In genomic region chr6:105879902-105880547, GRCh38 we compare ENCODE assay signal across 8 cellular contexts.
DNase-seq lines count a peak whose midpoint lies in the region; ATAC-seq and TF ChIP-seq lines count a peak whose summit lies in the region.

No MANE protein-coding gene starts in this region.

- H3K4me1 Mint-ChIP-seq in CD8-positive, alpha-beta memory T cell: peaks cover 8 to 9% (median 8%) of the 10 kb centered on the region in 3 donors
- peaks cover 9% of the 10 kb centered on the region for H3K4me1 Mint-ChIP-seq in activated CD8-positive, alpha-beta T cell treated with anti-CD3 and anti-CD28 coated beads for 36 hours (ENCODE audit: low read depth)
- H3K4me1 Mint-ChIP-seq in natural killer cell treated with Interleukin-12 subunit alpha and Interleukin-12 subunit beta and Interleukin-15 and Interleukin-18, amount 100 ng/mL, for 72 hours (ENCODE audit: low read depth in 2 of 2): peaks cover 16 to 29% of the 10 kb centered on the region in 2 donors

- no peaks in the 10 kb centered on the region for H3K36me3 Mint-ChIP-seq in CD8-positive, alpha-beta memory T cell
- no peaks in the 10 kb centered on the region for H3K36me3 Mint-ChIP-seq in activated CD8-positive, alpha-beta T cell treated with anti-CD3 and anti-CD28 coated beads for 36 hours (ENCODE audit: low read depth)
- peaks cover 7% of the 10 kb centered on the region for H3K36me3 Mint-ChIP-seq in natural killer cell treated with Interleukin-12 subunit alpha and Interleukin-12 subunit beta and Interleukin-15 and Interleukin-18, amount 100 ng/mL, for 72 hours

- H3K9me3 ChIP-seq in CD8-positive, alpha-beta memory T cell (ENCODE audit: low read length): no peaks in the 10 kb centered on the region

- H3K4me3 Mint-ChIP-seq in CD8-positive, alpha-beta memory T cell: peak overlapping the region in 6 of 7 donors; percentile 30 to 63 (median 48)
- H3K4me3 Mint-ChIP-seq in activated CD8-positive, alpha-beta T cell treated with anti-CD3 and anti-CD28 coated beads for 36 hours: peak overlapping the region; percentile 26
- peak overlapping the region; percentile 28 for H3K4me3 Mint-ChIP-seq in natural killer cell treated with Interleukin-12 subunit alpha and Interleukin-12 subunit beta and Interleukin-15 and Interleukin-18, amount 100 ng/mL, for 72 hours

- H3K27me3 Mint-ChIP-seq in CD8-positive, alpha-beta memory T cell: peaks cover 6 to 26% of the 10 kb centered on the region in 2 donors
- H3K27me3 Mint-ChIP-seq in activated CD8-positive, alpha-beta T cell treated with anti-CD3 and anti-CD28 coated beads for 36 hours: peaks cover 46% of the 10 kb centered on the region
- H3K27me3 Mint-ChIP-seq in natural killer cell treated with Interleukin-12 subunit alpha and Interleukin-12 subunit beta and Interleukin-15 and Interleukin-18, amount 100 ng/mL, for 72 hours: peaks cover 35 to 55% of the 10 kb centered on the region in 2 donors

- in situ Hi-C loops in brain microvascular endothelial cell (cut with HindIII; ENCODE audit: low pct_ligation_motif_present, low sequenced_read_pairs): no loop called here

- no peak for DNase-seq in CD8-positive, alpha-beta memory T cell
- DNase-seq in activated CD8-positive, alpha-beta T cell treated with anti-CD3 and anti-CD28 coated beads for 36 hours: peak; percentile 51
- DNase-seq in natural killer cell treated with Interleukin-12 subunit alpha and Interleukin-12 subunit beta and Interleukin-15 and Interleukin-18, amount 100 ng/mL, for 72 hours (ENCODE audit: low spot score): no peak
- DNase-seq in NCI-H524 (lab: John Stamatoyannopoulos, UW): no peak
- no peak for DNase-seq in SK-N-DZ (ENCODE audit: low spot score)
- no peak for DNase-seq in brain microvascular endothelial cell
- DNase-seq in NCI-H774 (lab: John Stamatoyannopoulos, UW): no peak

- peak overlapping the region in 1 of 8 donors; percentile 0 for H3K27ac Mint-ChIP-seq in CD8-positive, alpha-beta memory T cell
- no peak overlapping the region for H3K27ac Mint-ChIP-seq in activated CD8-positive, alpha-beta T cell treated with anti-CD3 and anti-CD28 coated beads for 36 hours
- H3K27ac Mint-ChIP-seq in natural killer cell treated with Interleukin-12 subunit alpha and Interleukin-12 subunit beta and Interleukin-15 and Interleukin-18, amount 100 ng/mL, for 72 hours: peak overlapping the region in 1 of 2 donors; percentile 40

- H3K36me3 ChIP-seq in CD8-positive, alpha-beta memory T cell (ENCODE audit: insufficient read depth, low read length): no peaks in the 10 kb centered on the region
- no peaks in the 10 kb centered on the region for H3K36me3 ChIP-seq in brain microvascular endothelial cell (replicated peaks)

- intact Hi-C loops in activated CD8-positive, alpha-beta T cell treated with anti-CD3 and anti-CD28 coated beads for 36 hours (cut with micrococcal nuclease): loop anchor here (10.0 kb wide), 1 partner anchor 145 kb away; no protein-coding TSS in a partner anchor

- no peak overlapping the region for H3K4me3 ChIP-seq in CD8-positive, alpha-beta memory T cell (ENCODE audit: low read length)
- H3K4me3 ChIP-seq in brain microvascular endothelial cell (ENCODE audit: low read depth, low read length): no peak overlapping the region

- CTCF ChIA-PET in CD8-positive, alpha-beta memory T cell (lab: Charles Lee): no interaction called here
- CTCF ChIA-PET in activated CD8-positive, alpha-beta T cell treated with anti-CD3 and anti-CD28 coated beads for 36 hours (lab: Charles Lee): no interaction called here

- POLR2A ChIA-PET in CD8-positive, alpha-beta memory T cell (lab: Charles Lee): no interaction called here
- POLR2A ChIA-PET in activated CD8-positive, alpha-beta T cell treated with anti-CD3 and anti-CD28 coated beads for 36 hours (lab: Charles Lee): no interaction called here

- no peak for TF ChIP-seq CTCF in activated CD8-positive, alpha-beta T cell treated with anti-CD3 and anti-CD28 coated beads for 36 hours (IDR thresholded peaks at IDR 0.05)
- TF ChIP-seq CTCF in brain microvascular endothelial cell (IDR thresholded peaks at IDR 0.05; ENCODE audit: low read depth, low read length, missing control alignments): no peak

- no peaks in the 10 kb centered on the region for H3K4me1 ChIP-seq in CD8-positive, alpha-beta memory T cell (ENCODE audit: insufficient read depth, low read length)

- ATAC-seq in HG03045 (IDR thresholded peaks at IDR 0.05; ENCODE audit: unreplicated experiment): peak; percentile 55
- peak; percentile 71 for ATAC-seq in activated CD8-positive, alpha-beta T cell treated with anti-CD3 and anti-CD28 coated beads for 36 hours
- peak; percentile 74 to 80 for ATAC-seq in natural killer cell treated with Interleukin-12 subunit alpha and Interleukin-12 subunit beta and Interleukin-15 and Interleukin-18, amount 100 ng/mL, for 72 hours

- H3K27ac ChIP-seq in CD8-positive, alpha-beta memory T cell (ENCODE audit: low read depth, low read length): no peak overlapping the region
- no peak overlapping the region for H3K27ac ChIP-seq in brain microvascular endothelial cell

- no peaks in the 10 kb centered on the region for H3K27me3 ChIP-seq in CD8-positive, alpha-beta memory T cell (ENCODE audit: insufficient read depth, low read length, poor library complexity, severe bottlenecking)
- no peaks in the 10 kb centered on the region for H3K27me3 ChIP-seq in brain microvascular endothelial cell (replicated peaks)

- H3K9me3 Mint-ChIP-seq in CD8-positive, alpha-beta memory T cell: no peaks in the 10 kb centered on the region
- H3K9me3 Mint-ChIP-seq in activated CD8-positive, alpha-beta T cell treated with anti-CD3 and anti-CD28 coated beads for 36 hours: no peaks in the 10 kb centered on the region
- H3K9me3 Mint-ChIP-seq in natural killer cell treated with Interleukin-12 subunit alpha and Interleukin-12 subunit beta and Interleukin-15 and Interleukin-18, amount 100 ng/mL, for 72 hours: peaks cover 3% of the 10 kb centered on the region
